Comparison of ENCODE assay signal across 10 cellular contexts in the genomic region with DNA sequence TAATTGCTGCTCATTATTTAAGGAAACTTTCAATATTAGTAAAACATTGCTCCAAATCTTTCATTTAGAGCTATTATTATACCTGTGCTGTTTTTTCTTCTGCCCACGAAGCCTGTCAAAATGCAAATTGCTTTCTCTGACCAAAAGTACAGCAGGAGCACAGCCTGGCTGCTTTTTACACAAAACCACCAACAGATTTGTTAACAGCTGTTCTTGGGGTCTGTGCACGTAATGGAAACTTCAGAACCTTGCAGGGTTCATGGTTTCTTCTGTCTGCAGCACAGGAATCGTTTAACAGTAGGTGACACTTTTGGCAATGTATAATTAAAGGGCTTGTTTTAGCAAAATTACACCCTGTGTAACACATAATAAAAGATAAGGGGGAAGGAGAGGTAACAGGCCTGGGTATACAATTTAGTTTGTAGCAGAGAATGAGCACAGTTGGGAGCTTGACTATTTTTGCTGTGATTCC.
A peak's percentile ranks its signal among the peaks of the same experiment; 100 is the strongest.
DNase-seq lines count a peak whose midpoint lies in the region; ATAC-seq and TF ChIP-seq lines count a peak whose summit lies in the region.
"Had no signal": no experiment of that assay in that cellular context is flagged by ENCODE, and none has a peak within 500 bp of the region (broad histone marks: within the 10 kb centered on the region; RNA-seq: fewer than 3 reads in every experiment).

No MANE protein-coding gene starts in this region.

- intact Hi-C loops in gastrocnemius medialis (cut with DNase I; ENCODE audit: low total_unique reads) (no loop called here), A673 (cut with micrococcal nuclease; ENCODE audit: unreplicated experiment) (no loop called here), PC-9 (cut with micrococcal nuclease; ENCODE audit: unreplicated experiment) (no loop called here)

- POLR2A ChIA-PET in A673 (lab: Charles Lee; ENCODE audit: low non-redundant PET): no interaction called here
- POLR2A ChIA-PET in PC-9 (lab: Charles Lee; ENCODE audit: unreplicated experiment): no interaction called here

- H3F3A ChIP-seq in PC-9 (ENCODE audit: insufficient read depth, low read depth): no peaks in the 10 kb centered on the region

- in situ Hi-C loops in gastrocnemius medialis (cut with MboI; ENCODE audit: low sequenced_read_pairs in 4 of 4) (no loop called here), HAP-1 (cut with MboI; ENCODE audit: low sequenced_read_pairs) (no loop called here)

- H3K79me2 ChIP-seq in PC-9 (ENCODE audit: low read depth): no peaks in the 10 kb centered on the region

- CTCF ChIA-PET in A673 (lab: Charles Lee): no interaction called here
- CTCF ChIA-PET in PC-9 (lab: Charles Lee): no interaction called here

- H2AFZ ChIP-seq in PC-9: no peak overlapping the region

- no peak for TF ChIP-seq POLR2A in gastrocnemius medialis (IDR thresholded peaks at IDR 0.05)

- H3K9me3 ChIP-seq in gastrocnemius medialis (no peaks in the 10 kb centered on the region), HAP-1 (no peaks in the 10 kb centered on the region), A673 (ENCODE audit: low read depth, low read length, poor library complexity, severe bottlenecking) (no peaks in the 10 kb centered on the region), PC-9 (ENCODE audit: insufficient read depth, low read depth) (no peaks in the 10 kb centered on the region)

- H3K4me3 ChIP-seq in gastrocnemius medialis: no peak overlapping the region
- no peak overlapping the region for H3K4me3 ChIP-seq in HAP-1
- H3K4me3 ChIP-seq in A673 (ENCODE audit: low read depth, low read length, poor library complexity, severe bottlenecking): no peak overlapping the region
- H3K4me3 ChIP-seq in PC-9: no peak overlapping the region

- H3K4me1 ChIP-seq in gastrocnemius medialis (no peaks in the 10 kb centered on the region), HAP-1 (no peaks in the 10 kb centered on the region), A673 (ENCODE audit: insufficient read depth, low read length, poor library complexity, severe bottlenecking) (no peaks in the 10 kb centered on the region), PC-9 (replicated peaks; ENCODE audit: insufficient read depth) (no peaks in the 10 kb centered on the region)

- no peaks in the 10 kb centered on the region for H3K9me2 ChIP-seq in PC-9 (ENCODE audit: insufficient read depth)

- H3K36me3 ChIP-seq in gastrocnemius medialis: no peaks in the 10 kb centered on the region
- no peaks in the 10 kb centered on the region for H3K36me3 ChIP-seq in HAP-1 (replicated peaks)
- no peaks in the 10 kb centered on the region for H3K36me3 ChIP-seq in A673 (ENCODE audit: insufficient read depth, low read length, poor library complexity, severe bottlenecking)
- no peaks in the 10 kb centered on the region for H3K36me3 ChIP-seq in PC-9 (ENCODE audit: low read depth)

- ATAC-seq in GM19397 (IDR thresholded peaks at IDR 0.05; ENCODE audit: unreplicated experiment): peak; percentile 99
- peak; percentile 95 for ATAC-seq in HG03025 (IDR thresholded peaks at IDR 0.05; ENCODE audit: low FRiP score, unreplicated experiment)
- no peak for ATAC-seq in gastrocnemius medialis
- ATAC-seq: PC-3, sciatic nerve had no signal

- H4K20me1 ChIP-seq in PC-9 (ENCODE audit: insufficient read depth): no peaks in the 10 kb centered on the region

- TF ChIP-seq CTCF in gastrocnemius medialis (IDR thresholded peaks at IDR 0.05 in 4 of 5, conservative IDR thresholded peaks at IDR 0.05 in 1 of 5) (no peak), A673 (conservative IDR thresholded peaks at IDR 0.05; ENCODE audit: low read depth, low read length) (no peak), PC-9 (conservative IDR thresholded peaks at IDR 0.05) (no peak)

- H3K4me2 ChIP-seq in PC-9: no peak overlapping the region

- DNase-seq in DMS53 (lab: John Stamatoyannopoulos, UW) (peak; percentile 56), NCI-H2171 treated with DMSO at 0.1 percent for 48 hours (lab: John Stamatoyannopoulos, UW) (peak; percentile 97), gastrocnemius medialis (no peak), HAP-1 (ENCODE audit: low spot score in 2 of 2) (no peak), A673 (ENCODE audit: low spot score) (no peak), PC-9 (no peak)
- DNase-seq: PC-3 had no signal

- BruUV-seq in A673 (replicated peaks; lab: Mats Ljungman, UMichigan) (no TSS peak), PC-9 (replicated peaks; lab: Mats Ljungman, UMichigan) (no TSS peak)

- H3K27me3 ChIP-seq in gastrocnemius medialis: no peaks in the 10 kb centered on the region
- H3K27me3 ChIP-seq in HAP-1 (ENCODE audit: low read depth): no peaks in the 10 kb centered on the region
- no peaks in the 10 kb centered on the region for H3K27me3 ChIP-seq in A673 (replicated peaks; ENCODE audit: insufficient read depth, low read depth, low read length, poor library complexity)
- no peaks in the 10 kb centered on the region for H3K27me3 ChIP-seq in PC-9 (ENCODE audit: insufficient read depth, low read depth)

- no peak overlapping the region for H3K27ac ChIP-seq in gastrocnemius medialis
- no peak overlapping the region for H3K27ac ChIP-seq in A673 (ENCODE audit: low read depth, low read length, poor library complexity, severe bottlenecking)
- H3K27ac ChIP-seq in PC-9: no peak overlapping the region

Comparison
In these comparisons a context has a peak if more than half of its experiments do, and no peak if none do; other contexts are left out.
1. DNase-seq: peak in DMS53 (single experiment) and NCI-H2171 treated with DMSO at 0.1 percent for 48 hours (single experiment); none in gastrocnemius medialis (0 of 2), HAP-1 (0 of 2), A673 (single experiment) and PC-9 (0 of 2).
2. ATAC-seq: peak in GM19397 (single experiment) and HG03025 (single experiment); none in gastrocnemius medialis (0 of 2).